2 cellular contexts compared by ENCODE assay signal in the genomic region with DNA sequence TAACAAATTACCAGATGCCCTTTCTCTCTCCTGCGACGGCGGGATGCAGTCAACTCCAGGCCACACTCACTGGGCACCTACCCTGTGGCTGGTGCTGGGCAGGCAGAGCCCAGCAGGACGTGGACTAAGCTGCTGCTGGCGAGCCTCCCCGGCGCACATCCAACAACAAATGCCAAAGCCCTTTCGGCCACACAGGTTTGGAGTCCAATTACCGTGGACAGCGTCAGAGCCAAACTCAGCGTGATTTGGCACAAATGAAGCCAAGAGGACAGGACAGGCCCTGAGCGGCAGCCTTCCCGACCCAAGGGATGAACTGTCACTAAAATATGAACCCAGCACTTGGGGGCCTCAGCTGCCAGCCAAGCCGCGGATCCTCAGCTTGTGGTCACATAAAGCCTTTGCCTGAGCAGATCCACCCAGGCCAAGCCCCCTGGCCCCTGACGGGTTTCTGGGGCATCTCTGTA.
TF ChIP-seq lines count a peak whose summit lies in the region.

No MANE protein-coding gene starts in this region.

TF ChIP-seq in SK-N-SH, 30 proteins besides CTCF, POLR2A, EP300 and RAD21 (continued from another document):
- TF ChIP-seq MXI1 (IDR thresholded peaks at IDR 0.05; ENCODE audit: low read depth, low read length), result no peak
- TF ChIP-seq MEF2A (IDR thresholded peaks at IDR 0.05; ENCODE audit: borderline replicate concordance, low read depth), result no peak
- TF ChIP-seq POLR2AphosphoS5 (IDR thresholded peaks at IDR 0.05; ENCODE audit: low read depth, low read length), result 0 out of 2 replicates have a peak, but pooled peaks have one; percentile 19
- TF ChIP-seq JUND (IDR thresholded peaks at IDR 0.05), result no peak
- TF ChIP-seq MAX (IDR thresholded peaks at IDR 0.05; ENCODE audit: low read depth), result no peak

TF ChIP-seq in SK-N-SH treated with all-trans-retinoic acid at 6 μM for 48 hours, 23 proteins besides CTCF, POLR2A, EP300 and RAD21 (continued from another document):
- TF ChIP-seq CSRNP3 (CRISPR knock-in tag; IDR thresholded peaks at IDR 0.05), result no peak
- TF ChIP-seq TCF4 (CRISPR knock-in tag; IDR thresholded peaks at IDR 0.05; ENCODE audit: borderline replicate concordance), result no peak
- TF ChIP-seq ZNF8 (CRISPR knock-in tag; IDR thresholded peaks at IDR 0.05), result no peak
- no peak for TF ChIP-seq RARB (CRISPR knock-in tag; IDR thresholded peaks at IDR 0.05)
- no peak for TF ChIP-seq ESRRG (CRISPR knock-in tag; IDR thresholded peaks at IDR 0.05)
- TF ChIP-seq POU6F1 (CRISPR knock-in tag; IDR thresholded peaks at IDR 0.05; ENCODE audit: borderline replicate concordance, low read depth), result no peak
- TF ChIP-seq TSHZ2 (CRISPR knock-in tag; IDR thresholded peaks at IDR 0.05), result no peak
- TF ChIP-seq SNAI2 (CRISPR knock-in tag; IDR thresholded peaks at IDR 0.05), result no peak
- no peak for TF ChIP-seq OSR1 (CRISPR knock-in tag; IDR thresholded peaks at IDR 0.05)
- no peak for TF ChIP-seq ZNF565 (CRISPR knock-in tag; conservative IDR thresholded peaks at IDR 0.05; ENCODE audit: low read depth)
- no peak for TF ChIP-seq GLIS3 (CRISPR knock-in tag; IDR thresholded peaks at IDR 0.05)
